Comparison of ENCODE assay signal across 8 cellular contexts in the genomic region with DNA sequence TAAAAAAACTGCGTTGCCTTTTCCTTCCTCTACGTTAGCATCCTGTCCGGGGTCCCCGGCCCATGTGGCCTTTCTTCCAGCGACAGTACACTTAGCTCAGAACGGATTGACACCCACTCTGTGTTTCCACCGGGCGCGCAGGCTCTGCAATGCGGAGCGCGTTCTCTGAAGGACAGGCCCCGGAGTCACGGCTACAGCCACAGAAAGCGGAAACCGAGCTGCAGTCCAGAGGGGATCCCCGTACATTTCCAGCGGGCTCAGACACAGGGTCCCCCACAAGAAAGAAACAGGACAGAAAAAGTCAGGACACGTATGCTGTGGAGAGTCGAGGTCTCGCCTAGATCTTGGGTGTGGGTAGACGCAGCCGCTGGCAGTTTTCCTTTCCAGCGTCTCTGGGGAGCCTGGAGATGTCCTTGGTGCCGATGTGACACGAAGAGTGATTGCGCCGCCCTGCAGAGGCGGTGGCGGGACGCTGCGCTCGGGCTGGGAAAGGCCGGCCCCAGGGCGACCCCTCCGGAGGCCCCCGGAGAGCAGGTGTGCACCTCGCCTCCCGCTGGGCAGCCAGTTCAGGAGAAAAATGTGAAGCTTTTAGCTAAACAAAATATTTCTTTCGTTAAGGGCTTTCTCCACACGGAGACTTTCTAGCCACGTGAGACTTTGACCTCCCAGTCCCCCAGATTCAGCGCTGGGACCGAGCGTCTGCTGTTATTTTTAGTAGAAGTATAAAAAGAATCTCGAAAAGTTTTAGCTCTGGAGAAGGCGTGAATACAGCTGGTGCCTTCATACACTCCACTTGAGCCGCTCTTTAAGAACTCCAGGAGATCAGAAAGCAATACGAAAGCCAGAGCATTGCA. TPM values are rescaled to one million over a fixed set of nuclear protein-coding genes. Genes with fewer than 3 reads are reported as not detected.
DNase-seq lines count a peak whose midpoint lies in the region; ATAC-seq and TF ChIP-seq lines count a peak whose summit lies in the region.

No MANE protein-coding gene starts in this region.

- peaks cover 53% of the 10 kb centered on the region for H3K27me3 Mint-ChIP-seq in nephron progenitor cell (ENCODE audit: low read depth, poor library complexity)

- H3K36me3 Mint-ChIP-seq in nephron progenitor cell (ENCODE audit: low read depth) = no peaks in the 10 kb centered on the region

- H3K9me3 Mint-ChIP-seq in nephron progenitor cell = no peaks in the 10 kb centered on the region

- peak overlapping the region; percentile 77 for H3K4me3 Mint-ChIP-seq in nephron progenitor cell

- peak in 2 of 3 experiments; percentile 31 to 40 for DNase-seq in activated CD8-positive, alpha-beta memory T cell treated with anti-CD3 and anti-CD28 coated beads for 48 hours (ENCODE audit: low read depth in 2 of 3, low spot score in 2 of 3)
- DNase-seq in nephron progenitor cell (peak; percentile 75), NCI-H146 (lab: John Stamatoyannopoulos, UW) (no peak), OCI-M1 (lab: John Stamatoyannopoulos, UW) (no peak)

- H3K4me1 Mint-ChIP-seq in nephron progenitor cell = peaks cover 77% of the 10 kb centered on the region

- peak; percentile 46; the same call in 1 of the 2 replicates for TF ChIP-seq CTCF in GM12874 (IDR thresholded peaks at IDR 0.05; ENCODE audit: insufficient read depth, low read depth, low read length)
- TF ChIP-seq CTCF in nephron progenitor cell (IDR thresholded peaks at IDR 0.05) = no peak

- no peak overlapping the region for H3K27ac Mint-ChIP-seq in nephron progenitor cell

- ATAC-seq in HG02981 (IDR thresholded peaks at IDR 0.05; ENCODE audit: unreplicated experiment) (peak; percentile 35), esophagus mucosa (peak; percentile 18), HG02970 (IDR thresholded peaks at IDR 0.05; ENCODE audit: low FRiP score, unreplicated experiment) (no peak)

RNA-seq across cellular contexts. Expression of a gene that starts 1.3 kb away (rescaled TPM):
- total RNA-seq in esophagus mucosa = 6.3 TPM

Comparison
In these comparisons a context has a peak if more than half of its experiments do, and no peak if none do; other contexts are left out.
1. DNase-seq: peak in activated CD8-positive, alpha-beta memory T cell treated with anti-CD3 and anti-CD28 coated beads for 48 hours (2 of 3) and nephron progenitor cell (single experiment); none in NCI-H146 (single experiment) and OCI-M1 (single experiment).